In genomic region chrX:155028192-155028591, GRCh38 we compare ENCODE assay signal across 2 cellular contexts.
TF ChIP-seq lines count a peak whose summit lies in the region.

No MANE protein-coding gene starts in this region.

TF ChIP-seq in IMR-90, 13 proteins besides CTCF, POLR2A, EP300 and RAD21:
- TF ChIP-seq MXI1 (IDR thresholded peaks at IDR 0.05; ENCODE audit: borderline replicate concordance, low read depth, low read length) (no peak), MAZ (IDR thresholded peaks at IDR 0.05; ENCODE audit: borderline replicate concordance, low read depth, low read length) (no peak), CEBPB (IDR thresholded peaks at IDR 0.05; ENCODE audit: low read depth, low read length) (no peak), USF2 (IDR thresholded peaks at IDR 0.05; ENCODE audit: low read depth, low read length) (no peak), BHLHE40 (IDR thresholded peaks at IDR 0.05; ENCODE audit: low read depth, low read length) (no peak), RFX5 (IDR thresholded peaks at IDR 0.05; ENCODE audit: low read depth, low read length) (no peak)

TF ChIP-seq in K562, 482 proteins besides CTCF, POLR2A, EP300 and RAD21:
- TF ChIP-seq PKNOX1 (IDR thresholded peaks at IDR 0.05) (peak; percentile 46; the same call in 1 of the 2 replicates), ZNF589 (CRISPR knock-in tag; IDR thresholded peaks at IDR 0.05; ENCODE audit: low read depth) (no peak), MEIS2 (IDR thresholded peaks at IDR 0.05; ENCODE audit: partially characterized antibody) (peak; percentile 2), ZMIZ1 (IDR thresholded peaks at IDR 0.05; ENCODE audit: low read depth in 2 of 2, low read length in 2 of 2) (0 out of 4 replicates have a peak, but pooled peaks of 1 of the 2 experiments have one; percentile 19)
